9 cellular contexts compared by ENCODE assay signal in the genomic region with DNA sequence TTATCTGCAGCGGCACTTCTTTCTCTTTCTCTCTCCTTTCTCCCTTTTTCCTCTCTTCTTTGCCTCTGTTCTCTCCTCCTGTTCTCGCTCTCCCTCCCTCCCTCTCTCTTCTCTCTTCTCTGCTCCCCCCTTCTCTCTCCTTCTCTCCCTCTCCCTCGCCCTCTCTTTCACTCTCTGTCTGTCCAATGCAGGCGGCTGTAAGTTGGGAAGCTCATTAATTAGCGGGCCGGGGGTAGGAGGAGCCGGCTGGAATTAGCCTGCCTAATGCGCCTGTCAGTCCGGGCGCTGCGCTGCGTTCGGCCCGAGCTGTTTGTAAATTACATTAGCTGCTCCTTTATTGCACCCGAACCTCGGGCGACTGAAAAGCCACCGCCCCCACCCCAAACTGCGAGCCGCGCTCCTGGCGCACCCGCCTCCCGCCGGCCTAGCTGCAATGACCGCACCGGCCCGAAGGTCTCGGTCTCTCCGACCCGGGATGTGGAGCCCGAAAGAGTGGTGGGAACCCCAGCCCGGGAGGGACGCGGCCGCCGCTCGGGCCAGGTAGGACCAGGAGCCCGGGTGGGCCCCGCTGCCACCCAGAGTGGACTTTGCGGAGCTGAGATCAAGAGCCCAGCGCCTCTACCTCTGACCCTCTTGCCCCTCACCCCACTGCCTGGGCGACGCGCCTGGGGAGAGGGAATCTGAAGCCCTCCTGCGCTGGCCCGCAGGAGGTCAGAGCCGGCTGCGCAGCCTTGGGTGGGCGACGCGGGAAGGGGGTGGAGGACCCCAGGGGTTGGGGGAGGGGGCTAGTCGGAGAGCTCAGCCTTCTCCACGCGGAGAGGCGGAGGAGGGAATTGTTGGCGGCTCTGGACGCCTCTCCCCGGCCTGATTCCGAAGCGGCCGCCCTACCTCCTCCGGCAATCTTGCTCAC. TPM values are rescaled to one million over a fixed set of nuclear protein-coding genes. Genes with fewer than 3 reads are reported as not detected.
DNase-seq lines count a peak whose midpoint lies in the region; ATAC-seq and TF ChIP-seq lines count a peak whose summit lies in the region.
"Had no signal": no experiment of that assay in that cellular context is flagged by ENCODE, and none has a peak within 500 bp of the region (broad histone marks: within the 10 kb centered on the region; RNA-seq: fewer than 3 reads in every experiment).

A gene with protein sequence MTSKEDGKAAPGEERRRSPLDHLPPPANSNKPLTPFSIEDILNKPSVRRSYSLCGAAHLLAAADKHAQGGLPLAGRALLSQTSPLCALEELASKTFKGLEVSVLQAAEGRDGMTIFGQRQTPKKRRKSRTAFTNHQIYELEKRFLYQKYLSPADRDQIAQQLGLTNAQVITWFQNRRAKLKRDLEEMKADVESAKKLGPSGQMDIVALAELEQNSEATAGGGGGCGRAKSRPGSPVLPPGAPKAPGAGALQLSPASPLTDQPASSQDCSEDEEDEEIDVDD (minus strand): TSS at position 189 of the 910 bp plus-strand sequence. CDS start 648 bp downstream, outside the sequence.

- H2AFZ ChIP-seq in ACC112 (ENCODE audit: low read length, unreplicated experiment): no peak within 1 kb of the TSS

- peak within 1 kb of the TSS; percentile 75 for H3K4me3 Mint-ChIP-seq in activated naive CD8-positive, alpha-beta T cell

- no peaks in the 10 kb centered on the region for H3K9me3 ChIP-seq in sigmoid colon
- no peaks in the 10 kb centered on the region for H3K9me3 ChIP-seq in tibial artery

- TF ChIP-seq POLR2A in sigmoid colon (IDR thresholded peaks at IDR 0.05): no peak

- H3K9me3 Mint-ChIP-seq in activated naive CD8-positive, alpha-beta T cell (ENCODE audit: low read depth): no peaks in the 10 kb centered on the region

- H3K27ac ChIP-seq in ACC112 (ENCODE audit: low read depth, low read length) (no peak within 1 kb of the TSS), sigmoid colon (no peak within 1 kb of the TSS), tibial artery (no peak within 1 kb of the TSS)

- intact Hi-C loops in sigmoid colon (cut with DNase I) (loop anchor here (5.0 kb wide), 1 partner anchor 123 kb away; the partner anchor contains the start of gene BTRC), tibial artery (cut with DNase I; ENCODE audit: low total_unique reads) (no loop called here)

- H3K36me3 ChIP-seq in ACC112 (ENCODE audit: insufficient read depth, low read length) (no peaks in the 10 kb centered on the region), sigmoid colon (no peaks in the 10 kb centered on the region), tibial artery (no peaks in the 10 kb centered on the region)

- H3K36me3 Mint-ChIP-seq in activated naive CD8-positive, alpha-beta T cell: no peaks in the 10 kb centered on the region

- 3 to 4% methylated on average over 63 of the region's 63 CpGs for WGBS in sigmoid colon, 2 donors

- no peak for ATAC-seq in GM18907 (IDR thresholded peaks at IDR 0.05; ENCODE audit: unreplicated experiment)
- ATAC-seq: activated CD4-positive, CD25-positive, alpha-beta regulatory T cell treated with anti-CD3 and anti-CD28 coated beads, Interleukin-2, amount 50 U/mL, for 24 hours had no signal

- TF ChIP-seq EP300 in sigmoid colon (IDR thresholded peaks at IDR 0.05): no peak

- peaks cover 57% of the 10 kb centered on the region for H3K27me3 Mint-ChIP-seq in activated naive CD8-positive, alpha-beta T cell

- peak; percentile 50 for DNase-seq in ELF-1 (ENCODE audit: low read depth, low spot score)
- DNase-seq in myocyte (ENCODE audit: low read depth): peak; percentile 63
- DNase-seq in sigmoid colon: no peak
- DNase-seq in NCI-H2107 treated with DMSO at 0.1 percent for 48 hours (lab: John Stamatoyannopoulos, UW; ENCODE audit: unreplicated experiment): no peak
- DNase-seq in tibial artery: no peak

- TF ChIP-seq CTCF in sigmoid colon (IDR thresholded peaks at IDR 0.05) (no peak), tibial artery (IDR thresholded peaks at IDR 0.05) (no peak)

- H3K4me3 ChIP-seq in ACC112 (ENCODE audit: low read depth, low read length) (peak within 1 kb of the TSS; percentile 51), sigmoid colon (peak within 1 kb of the TSS in 2 of 4 donors; percentile 14 to 17), tibial artery (peak within 1 kb of the TSS in 1 of 2 donors; percentile 24)

- H3K27me3 ChIP-seq in ACC112 (ENCODE audit: insufficient read depth, low read length): peaks cover 100% of the 10 kb centered on the region
- H3K27me3 ChIP-seq in sigmoid colon: peaks cover 82 to 100% (median 99%) of the 10 kb centered on the region in 3 donors
- H3K27me3 ChIP-seq in tibial artery: peaks cover 11 to 100% of the 10 kb centered on the region in 2 donors

- H3K4me1 ChIP-seq in ACC112 (ENCODE audit: control insufficient read depth, insufficient read depth, low read length, unreplicated experiment): peaks cover 5% of the 10 kb centered on the region
- peaks cover 0 to 58% (median 54%) of the 10 kb centered on the region in 4 donors for H3K4me1 ChIP-seq in sigmoid colon
- peaks cover 0 to 56% (median 52%) of the 10 kb centered on the region in 4 donors for H3K4me1 ChIP-seq in tibial artery

- H3K4me1 Mint-ChIP-seq in activated naive CD8-positive, alpha-beta T cell (ENCODE audit: low read depth): peaks cover 35% of the 10 kb centered on the region

- no peak within 1 kb of the TSS for H3K27ac Mint-ChIP-seq in activated naive CD8-positive, alpha-beta T cell

- no peaks in the 10 kb centered on the region for H3K79me2 ChIP-seq in ACC112 (ENCODE audit: control insufficient read depth, insufficient read depth, low read length, unreplicated experiment)

RNA-seq across cellular contexts. Expression of the gene that starts here (rescaled TPM):
- 11.7 and 14.1 TPM in 2 replicates for total RNA-seq in myocyte
- 2.2 TPM for polyA plus RNA-seq in myocyte (2012)
- total RNA-seq in sigmoid colon: not detected
- polyA plus RNA-seq in sigmoid colon: not detected

Comparison
In these comparisons a context has a peak if more than half of its experiments do, and no peak if none do; other contexts are left out.
1. RNA of the gene that starts here (total RNA-seq): 11.7 to 14.1 TPM in myocyte; not detected in sigmoid colon; every median in the first group is over 10 times any median in the second.
2. DNase-seq: peak in ELF-1 (single experiment) and myocyte (single experiment); none in sigmoid colon (single experiment), NCI-H2107 treated with DMSO at 0.1 percent for 48 hours (single experiment) and tibial artery (0 of 2).